ENCODE assay signal across 17 cellular contexts in genomic region chr14:85079842-85080741, GRCh38.
"Had no signal": no experiment of that assay in that cellular context is flagged by ENCODE, and none has a peak within 500 bp of the region (broad histone marks: within the 10 kb centered on the region; RNA-seq: fewer than 3 reads in every experiment).

No MANE protein-coding gene starts in this region.

- H3K27ac ChIP-seq: breast epithelium, psoas muscle, right lobe of liver, transverse colon, vagina had no signal

- H3K9me3 ChIP-seq: breast epithelium, psoas muscle, right lobe of liver, transverse colon, vagina had no signal

- H3K36me3 ChIP-seq: breast epithelium, right lobe of liver, transverse colon, vagina had no signal

- H3K4me1 ChIP-seq: breast epithelium, psoas muscle, right lobe of liver, transverse colon, vagina had no signal

- DNase-seq: activated CD4-positive, alpha-beta T cell treated with anti-CD3 and anti-CD28 coated beads, Interleukin-2, amount 10 ng/mL, durations not matched to agents 7 days and 5 days; activated CD8-positive, alpha-beta memory T cell treated with anti-CD3 and anti-CD28 coated beads for 24 hours; activated naive CD8-positive, alpha-beta T cell treated with anti-CD3 and anti-CD28 coated beads for 36 hours; aorta; dermis blood vessel endothelial cell; effector memory CD8-positive, alpha-beta T cell; hypothalamus; left ventricle myocardium superior; occipital lobe; psoas muscle; right lobe of liver; stimulated activated naive CD8-positive, alpha-beta T cell treated with anti-CD3 and anti-CD28 coated beads, Interleukin-15, Interleukin-2, amounts not matched to agents 100 U/mL and 50 U/mL, for 24 hours; T-helper 2 cell; transverse colon had no signal

- H3K4me3 ChIP-seq: breast epithelium, psoas muscle, right lobe of liver, smooth muscle cell, transverse colon, vagina had no signal
